Comparison of ENCODE assay signal across 27 cellular contexts in genomic region chr10:29117781-29118180, GRCh38.
"Had no signal": no experiment of that assay in that cellular context is flagged by ENCODE, and none has a peak within 500 bp of the region (broad histone marks: within the 10 kb centered on the region; RNA-seq: fewer than 3 reads in every experiment).

No MANE protein-coding gene starts in this region.

- H3K9me3 ChIP-seq: ovary, prostate gland had no signal

- FAIRE-seq: small intestine had no signal

- H3K36me3 ChIP-seq: left ventricle myocardium inferior, ovary, prostate gland, sigmoid colon, spleen, suprapubic skin, thoracic aorta, tibial nerve, uterus had no signal

- H3K4me1 Mint-ChIP-seq: immature natural killer cell; memory B cell; naive thymus-derived CD4-positive, alpha-beta T cell; stimulated activated effector memory CD8-positive, alpha-beta T cell treated with anti-CD3 and anti-CD28 coated beads, Interleukin-12 subunit alpha, Interleukin-12 subunit beta, amount 100 ng/mL, for 72 hours had no signal

- H3K27ac Mint-ChIP-seq: immature natural killer cell; memory B cell; naive thymus-derived CD4-positive, alpha-beta T cell; natural killer cell treated with Interleukin-12 subunit alpha and Interleukin-12 subunit beta and Interleukin-15 and Interleukin-18, amount 100 ng/mL, for 72 hours; stimulated activated effector memory CD8-positive, alpha-beta T cell treated with anti-CD3 and anti-CD28 coated beads, Interleukin-12 subunit alpha, Interleukin-12 subunit beta, amount 100 ng/mL, for 72 hours; stimulated activated naive CD8-positive, alpha-beta T cell treated with anti-CD3 and anti-CD28 coated beads, Interleukin-15, Interleukin-2, amounts not matched to agents 100 ng/mL and 50 ng/mL, for 24 hours; type B pancreatic cell had no signal

- DNase-seq: hypothalamus; immature natural killer cell; islet precursor cell; left ventricle myocardium inferior; midbrain; mucosa of descending colon; naive thymus-derived CD4-positive, alpha-beta T cell; ovary; posterior cingulate gyrus; retina; right cardiac atrium; sigmoid colon; small intestine; spleen; stimulated activated CD4-positive, alpha-beta T cell treated with anti-CD3 and anti-CD28 coated beads, Interleukin-4, amount 100 ng/mL, for 24 hours; stimulated activated naive CD4-positive, alpha-beta T cell; uterus had no signal

- ATAC-seq: mucosa of descending colon; naive thymus-derived CD4-positive, alpha-beta T cell; natural killer cell treated with Interleukin-12 subunit alpha and Interleukin-12 subunit beta and Interleukin-15 and Interleukin-18, amount 100 ng/mL, for 72 hours; right cardiac atrium; stimulated activated effector memory CD8-positive, alpha-beta T cell treated with anti-CD3 and anti-CD28 coated beads, Interleukin-12 subunit alpha, Interleukin-12 subunit beta, amount 100 ng/mL, for 72 hours had no signal

- H3K4me3 Mint-ChIP-seq: immature natural killer cell; memory B cell; naive thymus-derived CD4-positive, alpha-beta T cell; natural killer cell treated with Interleukin-12 subunit alpha and Interleukin-12 subunit beta and Interleukin-15 and Interleukin-18, amount 100 ng/mL, for 72 hours; stimulated activated effector memory CD8-positive, alpha-beta T cell treated with anti-CD3 and anti-CD28 coated beads, Interleukin-12 subunit alpha, Interleukin-12 subunit beta, amount 100 ng/mL, for 72 hours; stimulated activated naive CD8-positive, alpha-beta T cell treated with anti-CD3 and anti-CD28 coated beads, Interleukin-15, Interleukin-2, amounts not matched to agents 100 ng/mL and 50 ng/mL, for 24 hours; type B pancreatic cell had no signal

- H3K36me3 Mint-ChIP-seq: immature natural killer cell; stimulated activated effector memory CD8-positive, alpha-beta T cell treated with anti-CD3 and anti-CD28 coated beads, Interleukin-12 subunit alpha, Interleukin-12 subunit beta, amount 100 ng/mL, for 72 hours had no signal

- H3K27me3 ChIP-seq: ovary, sigmoid colon, spleen, tibial nerve, uterus had no signal

- H3K4me1 ChIP-seq: left ventricle myocardium inferior, prostate gland, sigmoid colon, spleen, suprapubic skin, tibial nerve, uterus had no signal

- H3K4me3 ChIP-seq: left ventricle myocardium inferior, lung, mucosa of descending colon, ovary, prostate gland, sigmoid colon, spleen, suprapubic skin, thoracic aorta, tibial nerve, uterus had no signal

- H3K27ac ChIP-seq: left ventricle myocardium inferior, ovary, prostate gland, sigmoid colon, spleen, suprapubic skin, thoracic aorta, tibial nerve, uterus had no signal
